In the genomic region with DNA sequence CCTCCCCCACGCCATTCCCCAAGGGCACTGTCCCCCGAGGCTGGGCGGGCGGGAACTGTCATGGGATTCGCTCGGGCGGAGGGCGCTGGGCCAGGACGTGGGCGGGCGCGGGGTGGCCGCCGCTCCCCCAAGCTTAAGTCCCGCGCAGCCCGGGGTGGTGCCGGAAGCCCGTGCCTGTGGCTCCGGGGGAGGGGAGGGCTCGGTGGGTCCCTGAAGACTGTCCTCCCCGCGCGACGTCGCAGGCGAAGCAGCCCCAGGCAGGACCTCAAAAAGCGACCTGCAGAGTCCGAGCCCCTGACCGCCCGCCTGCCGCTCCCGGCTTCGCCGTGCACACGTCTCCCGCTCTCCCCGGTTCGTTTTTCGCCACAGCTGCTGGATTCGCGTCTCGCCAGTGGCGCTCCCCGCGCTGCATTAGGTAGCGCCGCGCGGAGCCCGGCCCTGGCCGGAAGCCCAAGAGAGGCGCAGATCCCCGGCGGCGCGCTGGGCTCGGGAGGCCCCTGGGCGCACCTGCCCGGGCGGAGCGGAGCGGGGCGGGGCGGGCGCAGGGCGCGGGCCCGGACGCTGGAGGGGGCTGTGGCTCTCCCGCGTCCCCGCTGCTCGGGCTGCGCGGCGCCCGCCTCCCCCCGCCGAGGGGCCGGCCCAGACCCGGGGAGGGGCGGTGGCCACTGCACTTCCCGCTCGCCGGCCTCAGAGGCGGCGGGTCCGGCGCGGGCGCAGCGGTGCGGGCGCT, we compare ENCODE assay signal across 8 cellular contexts. TPM values are rescaled to one million over a fixed set of nuclear protein-coding genes. Genes with fewer than 3 reads are reported as not detected.
DNase-seq lines count a peak whose midpoint lies in the region; ATAC-seq and TF ChIP-seq lines count a peak whose summit lies in the region.

A gene with protein sequence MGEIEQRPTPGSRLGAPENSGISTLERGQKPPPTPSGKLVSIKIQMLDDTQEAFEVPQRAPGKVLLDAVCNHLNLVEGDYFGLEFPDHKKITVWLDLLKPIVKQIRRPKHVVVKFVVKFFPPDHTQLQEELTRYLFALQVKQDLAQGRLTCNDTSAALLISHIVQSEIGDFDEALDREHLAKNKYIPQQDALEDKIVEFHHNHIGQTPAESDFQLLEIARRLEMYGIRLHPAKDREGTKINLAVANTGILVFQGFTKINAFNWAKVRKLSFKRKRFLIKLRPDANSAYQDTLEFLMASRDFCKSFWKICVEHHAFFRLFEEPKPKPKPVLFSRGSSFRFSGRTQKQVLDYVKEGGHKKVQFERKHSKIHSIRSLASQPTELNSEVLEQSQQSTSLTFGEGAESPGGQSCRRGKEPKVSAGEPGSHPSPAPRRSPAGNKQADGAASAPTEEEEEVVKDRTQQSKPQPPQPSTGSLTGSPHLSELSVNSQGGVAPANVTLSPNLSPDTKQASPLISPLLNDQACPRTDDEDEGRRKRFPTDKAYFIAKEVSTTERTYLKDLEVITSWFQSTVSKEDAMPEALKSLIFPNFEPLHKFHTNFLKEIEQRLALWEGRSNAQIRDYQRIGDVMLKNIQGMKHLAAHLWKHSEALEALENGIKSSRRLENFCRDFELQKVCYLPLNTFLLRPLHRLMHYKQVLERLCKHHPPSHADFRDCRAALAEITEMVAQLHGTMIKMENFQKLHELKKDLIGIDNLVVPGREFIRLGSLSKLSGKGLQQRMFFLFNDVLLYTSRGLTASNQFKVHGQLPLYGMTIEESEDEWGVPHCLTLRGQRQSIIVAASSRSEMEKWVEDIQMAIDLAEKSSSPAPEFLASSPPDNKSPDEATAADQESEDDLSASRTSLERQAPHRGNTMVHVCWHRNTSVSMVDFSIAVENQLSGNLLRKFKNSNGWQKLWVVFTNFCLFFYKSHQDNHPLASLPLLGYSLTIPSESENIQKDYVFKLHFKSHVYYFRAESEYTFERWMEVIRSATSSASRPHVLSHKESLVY (plus strand): TSS at position 668 of the 730 bp plus-strand sequence. CDS start 70,149 bp downstream, outside the sequence.

- H3K36me3 Mint-ChIP-seq in brain: no peaks in the 10 kb centered on the region

- H3K4me1 Mint-ChIP-seq in brain: peaks cover 42% of the 10 kb centered on the region

- H3K4me3 Mint-ChIP-seq in brain: peak within 1 kb of the TSS; percentile 93 to 99 (median 95)

- peak; percentile 65 for DNase-seq in DMS153 treated with DMSO at 0.1 percent for 48 hours (lab: John Stamatoyannopoulos, UW; ENCODE audit: unreplicated experiment)
- peak in 40 of 51 donors; percentile 4 to 78 (median 48) for DNase-seq in hypothalamus (lab: John Stamatoyannopoulos, UW)
- peak; percentile 87 for DNase-seq in retina
- no peak for DNase-seq in central memory CD4-positive, alpha-beta T cell

- TF ChIP-seq CTCF in brain (conservative IDR thresholded peaks at IDR 0.05): peak in 1 of 2 experiments; percentile 42

- ATAC-seq in GM19468 (IDR thresholded peaks at IDR 0.05; ENCODE audit: extremely low read depth, unreplicated experiment) (peak; percentile 67), HG03571 (IDR thresholded peaks at IDR 0.05; ENCODE audit: unreplicated experiment) (peak; percentile 79)

- H3K9me3 Mint-ChIP-seq in brain: peaks cover 0 to 3% (median 0%) of the 10 kb centered on the region in 5 experiments

- H3K27me3 Mint-ChIP-seq in brain: peaks cover 11% of the 10 kb centered on the region

- peak within 1 kb of the TSS; percentile 93 to 97 (median 97) for H3K27ac Mint-ChIP-seq in brain

TF ChIP-seq in PFSK-1, 5 proteins besides CTCF, POLR2A, EP300 and RAD21:
- peak; percentile 60; the same call in 1 of the 2 replicates for TF ChIP-seq TAF1 (IDR thresholded peaks at IDR 0.05; ENCODE audit: borderline replicate concordance, insufficient read depth, low read length)
- TF ChIP-seq SIN3A (IDR thresholded peaks at IDR 0.05; ENCODE audit: borderline replicate concordance, insufficient read depth, low read length): no peak
- no peak for TF ChIP-seq POLR2AphosphoS5 (IDR thresholded peaks at IDR 0.05; ENCODE audit: low read depth, low read length)
- TF ChIP-seq, protein P1, sequence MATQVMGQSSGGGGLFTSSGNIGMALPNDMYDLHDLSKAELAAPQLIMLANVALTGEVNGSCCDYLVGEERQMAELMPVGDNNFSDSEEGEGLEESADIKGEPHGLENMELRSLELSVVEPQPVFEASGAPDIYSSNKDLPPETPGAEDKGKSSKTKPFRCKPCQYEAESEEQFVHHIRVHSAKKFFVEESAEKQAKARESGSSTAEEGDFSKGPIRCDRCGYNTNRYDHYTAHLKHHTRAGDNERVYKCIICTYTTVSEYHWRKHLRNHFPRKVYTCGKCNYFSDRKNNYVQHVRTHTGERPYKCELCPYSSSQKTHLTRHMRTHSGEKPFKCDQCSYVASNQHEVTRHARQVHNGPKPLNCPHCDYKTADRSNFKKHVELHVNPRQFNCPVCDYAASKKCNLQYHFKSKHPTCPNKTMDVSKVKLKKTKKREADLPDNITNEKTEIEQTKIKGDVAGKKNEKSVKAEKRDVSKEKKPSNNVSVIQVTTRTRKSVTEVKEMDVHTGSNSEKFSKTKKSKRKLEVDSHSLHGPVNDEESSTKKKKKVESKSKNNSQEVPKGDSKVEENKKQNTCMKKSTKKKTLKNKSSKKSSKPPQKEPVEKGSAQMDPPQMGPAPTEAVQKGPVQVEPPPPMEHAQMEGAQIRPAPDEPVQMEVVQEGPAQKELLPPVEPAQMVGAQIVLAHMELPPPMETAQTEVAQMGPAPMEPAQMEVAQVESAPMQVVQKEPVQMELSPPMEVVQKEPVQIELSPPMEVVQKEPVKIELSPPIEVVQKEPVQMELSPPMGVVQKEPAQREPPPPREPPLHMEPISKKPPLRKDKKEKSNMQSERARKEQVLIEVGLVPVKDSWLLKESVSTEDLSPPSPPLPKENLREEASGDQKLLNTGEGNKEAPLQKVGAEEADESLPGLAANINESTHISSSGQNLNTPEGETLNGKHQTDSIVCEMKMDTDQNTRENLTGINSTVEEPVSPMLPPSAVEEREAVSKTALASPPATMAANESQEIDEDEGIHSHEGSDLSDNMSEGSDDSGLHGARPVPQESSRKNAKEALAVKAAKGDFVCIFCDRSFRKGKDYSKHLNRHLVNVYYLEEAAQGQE (IDR thresholded peaks at IDR 0.05; ENCODE audit: insufficient read depth in 1 of 2, low read depth in 2 of 2, low read length in 2 of 2): no peak

RNA-seq across cellular contexts. Expression of the gene that starts here (rescaled TPM):
- 82.8 TPM for polyA plus RNA-seq in PFSK-1 (2012; ENCODE audit: insufficient read length, low read depth)
- 86.6 TPM for polyA plus RNA-seq in brain (ENCODE audit: insufficient read depth, low read depth, low replicate concordance)
